8 cellular contexts compared by ENCODE assay signal in the genomic region with DNA sequence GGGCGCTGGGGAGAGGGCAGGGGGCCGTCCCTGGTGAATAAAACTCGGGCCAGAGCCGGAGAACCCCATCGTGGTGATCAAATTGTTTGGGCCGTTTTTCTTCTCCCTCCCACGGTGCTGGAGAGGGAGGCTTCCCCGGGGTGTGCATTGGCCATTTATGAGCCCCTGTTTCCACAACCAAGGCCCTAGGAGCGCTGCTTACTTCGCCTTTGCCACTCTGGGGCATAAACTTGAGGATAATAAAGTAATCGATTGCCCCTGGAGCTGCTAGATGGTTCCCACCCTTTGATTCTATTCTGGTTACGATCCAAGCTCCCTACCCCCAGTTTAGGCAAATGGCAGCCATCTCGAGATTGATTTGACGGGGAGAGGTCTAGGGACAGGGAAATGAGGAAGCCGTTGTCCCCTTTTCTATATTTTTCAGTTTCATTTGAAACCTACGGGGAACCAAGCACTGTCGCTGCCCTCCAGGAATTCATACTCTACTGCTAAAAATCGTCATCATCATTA. TPM values are rescaled to one million over a fixed set of nuclear protein-coding genes. Genes with fewer than 3 reads are reported as not detected.
A peak's percentile ranks its signal among the peaks of the same experiment; 100 is the strongest.
DNase-seq lines count a peak whose midpoint lies in the region; ATAC-seq and TF ChIP-seq lines count a peak whose summit lies in the region.

No MANE protein-coding gene starts in this region.

- no peaks in the 10 kb centered on the region for H3K27me3 Mint-ChIP-seq in activated CD8-positive, alpha-beta memory T cell treated with anti-CD3 and anti-CD28 coated beads, Interleukin-2, amount 10 ng/mL, durations not matched to agents 7 days and 5 days
- no peaks in the 10 kb centered on the region for H3K27me3 Mint-ChIP-seq in naive B cell

- H3K27ac Mint-ChIP-seq in activated CD8-positive, alpha-beta memory T cell treated with anti-CD3 and anti-CD28 coated beads, Interleukin-2, amount 10 ng/mL, durations not matched to agents 7 days and 5 days: peak overlapping the region; percentile 93
- H3K27ac Mint-ChIP-seq in naive B cell: peak overlapping the region; percentile 84 to 98 (median 90)

- TF ChIP-seq CTCF in RWPE2 (IDR thresholded peaks at IDR 0.05; ENCODE audit: poor library complexity, severe bottlenecking): no peak
- TF ChIP-seq CTCF in epithelial cell of esophagus (IDR thresholded peaks at IDR 0.05; ENCODE audit: insufficient read depth, low read depth, low read length, missing control alignments): no peak

- peak; percentile 42 for DNase-seq in activated CD8-positive, alpha-beta memory T cell treated with anti-CD3 and anti-CD28 coated beads, Interleukin-2, amount 10 ng/mL, durations not matched to agents 7 days and 5 days
- DNase-seq in activated CD8-positive, alpha-beta memory T cell treated with anti-CD3 and anti-CD28 coated beads, Interleukin-2, amount 50 U/mL, for 4 hours: no peak
- DNase-seq in RWPE2 (ENCODE audit: low spot score) (no peak), epithelial cell of esophagus (ENCODE audit: low read depth) (no peak), naive B cell (peak; percentile 25)

- peaks cover 20% of the 10 kb centered on the region for H3K36me3 Mint-ChIP-seq in activated CD8-positive, alpha-beta memory T cell treated with anti-CD3 and anti-CD28 coated beads, Interleukin-2, amount 10 ng/mL, durations not matched to agents 7 days and 5 days
- H3K36me3 Mint-ChIP-seq in naive B cell: peaks cover 6 to 7% of the 10 kb centered on the region in 2 donors

- peaks cover 31% of the 10 kb centered on the region for H3K36me3 ChIP-seq in RWPE2 (ENCODE audit: low read depth)

- no peak for ATAC-seq in activated CD8-positive, alpha-beta memory T cell treated with anti-CD3 and anti-CD28 coated beads, Interleukin-2, amount 10 ng/mL, durations not matched to agents 7 days and 5 days
- no peak for ATAC-seq in RWPE2 (ENCODE audit: low read depth)
- no peak for ATAC-seq in naive B cell (ENCODE audit: low read depth in 2 of 2)
- ATAC-seq in GM18519 (IDR thresholded peaks at IDR 0.05; ENCODE audit: low FRiP score, unreplicated experiment): no peak
- no peak for ATAC-seq in HG03095 (IDR thresholded peaks at IDR 0.05; ENCODE audit: unreplicated experiment)
- no peak for ATAC-seq in HG02938 (IDR thresholded peaks at IDR 0.05; ENCODE audit: unreplicated experiment)

- peaks cover 5% of the 10 kb centered on the region for H3K4me1 ChIP-seq in RWPE2 (ENCODE audit: insufficient read depth, poor library complexity, severe bottlenecking)

- peak overlapping the region; percentile 92 for H3K4me3 Mint-ChIP-seq in activated CD8-positive, alpha-beta memory T cell treated with anti-CD3 and anti-CD28 coated beads, Interleukin-2, amount 10 ng/mL, durations not matched to agents 7 days and 5 days
- H3K4me3 Mint-ChIP-seq in naive B cell: peak overlapping the region; percentile 90 to 100 (median 96)

- peak overlapping the region; percentile 43 for H3K27ac ChIP-seq in RWPE2 (ENCODE audit: poor library complexity, severe bottlenecking)

- no peaks in the 10 kb centered on the region for H3K9me3 ChIP-seq in RWPE2 (ENCODE audit: severe bottlenecking)

- H3K27me3 ChIP-seq in RWPE2 (ENCODE audit: insufficient read depth, poor library complexity, severe bottlenecking): no peaks in the 10 kb centered on the region

- CTCF ChIA-PET in activated CD8-positive, alpha-beta memory T cell treated with anti-CD3 and anti-CD28 coated beads, Interleukin-2, amount 10 ng/mL, durations not matched to agents 7 days and 5 days (lab: Charles Lee): interaction anchor here (0.6 to 5.1 kb wide), 10 partner anchors 15 to 723 kb away, joined by 3 to 41 read pairs (median 3); partner anchors contain the start of genes ARL6IP1 and VPS35L

- H3K4me1 Mint-ChIP-seq in activated CD8-positive, alpha-beta memory T cell treated with anti-CD3 and anti-CD28 coated beads, Interleukin-2, amount 10 ng/mL, durations not matched to agents 7 days and 5 days: peaks cover 38% of the 10 kb centered on the region
- peaks cover 28 to 52% (median 47%) of the 10 kb centered on the region in 3 donors for H3K4me1 Mint-ChIP-seq in naive B cell

- H3K4me3 ChIP-seq in RWPE2 (ENCODE audit: severe bottlenecking): peak overlapping the region; percentile 85
- H3K4me3 ChIP-seq in epithelial cell of esophagus (ENCODE audit: low read length): peak overlapping the region; percentile 90

- H3K9me3 Mint-ChIP-seq in activated CD8-positive, alpha-beta memory T cell treated with anti-CD3 and anti-CD28 coated beads, Interleukin-2, amount 10 ng/mL, durations not matched to agents 7 days and 5 days (ENCODE audit: low read depth): no peaks in the 10 kb centered on the region
- no peaks in the 10 kb centered on the region for H3K9me3 Mint-ChIP-seq in naive B cell

RNA-seq across cellular contexts. Expression of gene CCP110, which starts 0.7 kb away (rescaled TPM):
- 10 to 100 TPM; 45.0 to 45.3 TPM for total RNA-seq in activated CD8-positive, alpha-beta memory T cell treated with anti-CD3 and anti-CD28 coated beads, Interleukin-2, amount 10 ng/mL, durations not matched to agents 7 days and 5 days
- 10 to 100 TPM in 2 of 6 donors, 1 to 10 TPM in 4; 5.1 to 12.6 (median 9.6) TPM for polyA plus RNA-seq in naive B cell (ENCODE audit: low read depth in 6 of 6)

RNA-seq across cellular contexts. Expression of gene GDE1, which starts 2.5 kb away (rescaled TPM):
- 10 to 100 TPM; 21.3 to 31.8 TPM for total RNA-seq in activated CD8-positive, alpha-beta memory T cell treated with anti-CD3 and anti-CD28 coated beads, Interleukin-2, amount 10 ng/mL, durations not matched to agents 7 days and 5 days
- 10 to 100 TPM; 25.2 to 36.3 (median 28.2) TPM for polyA plus RNA-seq in naive B cell (ENCODE audit: low read depth in 6 of 6)

RNA-seq across cellular contexts. Expression of gene VPS35L, which starts 31.1 kb away (rescaled TPM):
- total RNA-seq in activated CD8-positive, alpha-beta memory T cell treated with anti-CD3 and anti-CD28 coated beads, Interleukin-2, amount 10 ng/mL, durations not matched to agents 7 days and 5 days: 10 to 100 TPM; 43.4 to 47.7 TPM
- polyA plus RNA-seq in naive B cell (ENCODE audit: low read depth in 6 of 6): 10 to 100 TPM; 31.1 to 38.6 (median 33.8) TPM

Comparison
In these comparisons a context has a peak if more than half of its experiments do, and no peak if none do; other contexts are left out.
1. DNase-seq: peak in activated CD8-positive, alpha-beta memory T cell treated with anti-CD3 and anti-CD28 coated beads, Interleukin-2, amount 10 ng/mL, durations not matched to agents 7 days and 5 days (single experiment) and naive B cell (single experiment); none in activated CD8-positive, alpha-beta memory T cell treated with anti-CD3 and anti-CD28 coated beads, Interleukin-2, amount 50 U/mL, for 4 hours (single experiment), RWPE2 (single experiment) and epithelial cell of esophagus (single experiment).